In genomic region chr2:36982467-36982866, GRCh38 we compare ENCODE assay signal across 1 cellular context.
TF ChIP-seq lines count a peak whose summit lies in the region.

No MANE protein-coding gene starts in this region.

TF ChIP-seq in SK-N-SH treated with all-trans-retinoic acid at 6 μM for 48 hours, 23 proteins besides CTCF, POLR2A, EP300 and RAD21 (continued from another document):
- TF ChIP-seq ZNF70 (CRISPR knock-in tag; IDR thresholded peaks at IDR 0.05) (no peak), CREB5 (CRISPR knock-in tag; IDR thresholded peaks at IDR 0.05; ENCODE audit: low read depth) (peak; percentile 44; the same call in 1 of the 2 replicates)
- TF ChIP-seq, protein P1, sequence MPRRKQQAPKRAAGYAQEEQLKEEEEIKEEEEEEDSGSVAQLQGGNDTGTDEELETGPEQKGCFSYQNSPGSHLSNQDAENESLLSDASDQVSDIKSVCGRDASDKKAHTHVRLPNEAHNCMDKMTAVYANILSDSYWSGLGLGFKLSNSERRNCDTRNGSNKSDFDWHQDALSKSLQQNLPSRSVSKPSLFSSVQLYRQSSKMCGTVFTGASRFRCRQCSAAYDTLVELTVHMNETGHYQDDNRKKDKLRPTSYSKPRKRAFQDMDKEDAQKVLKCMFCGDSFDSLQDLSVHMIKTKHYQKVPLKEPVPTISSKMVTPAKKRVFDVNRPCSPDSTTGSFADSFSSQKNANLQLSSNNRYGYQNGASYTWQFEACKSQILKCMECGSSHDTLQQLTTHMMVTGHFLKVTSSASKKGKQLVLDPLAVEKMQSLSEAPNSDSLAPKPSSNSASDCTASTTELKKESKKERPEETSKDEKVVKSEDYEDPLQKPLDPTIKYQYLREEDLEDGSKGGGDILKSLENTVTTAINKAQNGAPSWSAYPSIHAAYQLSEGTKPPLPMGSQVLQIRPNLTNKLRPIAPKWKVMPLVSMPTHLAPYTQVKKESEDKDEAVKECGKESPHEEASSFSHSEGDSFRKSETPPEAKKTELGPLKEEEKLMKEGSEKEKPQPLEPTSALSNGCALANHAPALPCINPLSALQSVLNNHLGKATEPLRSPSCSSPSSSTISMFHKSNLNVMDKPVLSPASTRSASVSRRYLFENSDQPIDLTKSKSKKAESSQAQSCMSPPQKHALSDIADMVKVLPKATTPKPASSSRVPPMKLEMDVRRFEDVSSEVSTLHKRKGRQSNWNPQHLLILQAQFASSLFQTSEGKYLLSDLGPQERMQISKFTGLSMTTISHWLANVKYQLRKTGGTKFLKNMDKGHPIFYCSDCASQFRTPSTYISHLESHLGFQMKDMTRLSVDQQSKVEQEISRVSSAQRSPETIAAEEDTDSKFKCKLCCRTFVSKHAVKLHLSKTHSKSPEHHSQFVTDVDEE (CRISPR knock-in tag; IDR thresholded peaks at IDR 0.05): peak; percentile 52; the same call in 1 of the 2 replicates
